14 cellular contexts compared by ENCODE assay signal in genomic region chr20:16707674-16708073, GRCh38.
DNase-seq lines count a peak whose midpoint lies in the region; ATAC-seq and TF ChIP-seq lines count a peak whose summit lies in the region.
"Had no signal": no experiment of that assay in that cellular context is flagged by ENCODE, and none has a peak within 500 bp of the region (broad histone marks: within the 10 kb centered on the region; RNA-seq: fewer than 3 reads in every experiment).

No MANE protein-coding gene starts in this region.

- peaks cover 11% of the 10 kb centered on the region for H3K27me3 ChIP-seq in RWPE2 (ENCODE audit: insufficient read depth, poor library complexity, severe bottlenecking)
- H3K27me3 ChIP-seq: suprapubic skin had no signal

- H3K4me1 ChIP-seq in RWPE2 (ENCODE audit: insufficient read depth, poor library complexity, severe bottlenecking) = no peaks in the 10 kb centered on the region
- H3K4me1 ChIP-seq: SJCRH30, suprapubic skin had no signal

- no peak overlapping the region for H3K27ac ChIP-seq in RWPE2 (ENCODE audit: poor library complexity, severe bottlenecking)
- H3K27ac ChIP-seq: SJCRH30, suprapubic skin had no signal

- DNase-seq in RWPE2 (ENCODE audit: low spot score) (no peak), SKM-1 (lab: John Stamatoyannopoulos, UW; ENCODE audit: unreplicated experiment) (no peak), NCI-H2081 treated with DMSO at 0.1 percent for 48 hours (lab: John Stamatoyannopoulos, UW) (no peak), NK-92 (lab: John Stamatoyannopoulos, UW; ENCODE audit: unreplicated experiment) (no peak)
- DNase-seq in stimulated activated CD4-positive, alpha-beta T cell treated with anti-CD3 and anti-CD28 coated beads, Interleukin-2, amount 100 ng/mL, for 48 hours = no peak
- DNase-seq: NCI-H1092 treated with DMSO at 0.1 percent for 48 hours, NCI-H526, SJCRH30 had no signal

- no peak overlapping the region for H3K4me3 ChIP-seq in RWPE2 (ENCODE audit: severe bottlenecking)
- H3K4me3 ChIP-seq: lung, SJCRH30, suprapubic skin had no signal

- no peak for TF ChIP-seq CTCF in RWPE2 (IDR thresholded peaks at IDR 0.05; ENCODE audit: poor library complexity, severe bottlenecking)

- H3K36me3 ChIP-seq in RWPE2 (ENCODE audit: low read depth) = no peaks in the 10 kb centered on the region
- H3K36me3 ChIP-seq: SJCRH30, suprapubic skin had no signal

- H3K9me3 ChIP-seq in RWPE2 (ENCODE audit: severe bottlenecking) = no peaks in the 10 kb centered on the region
- H3K9me3 ChIP-seq: SJCRH30, suprapubic skin had no signal

- ATAC-seq in GM18511 (IDR thresholded peaks at IDR 0.05; ENCODE audit: unreplicated experiment) = peak; percentile 63
- ATAC-seq in GM21576 (IDR thresholded peaks at IDR 0.05; ENCODE audit: unreplicated experiment) = peak; percentile 73
- ATAC-seq in HG03378 (IDR thresholded peaks at IDR 0.05; ENCODE audit: unreplicated experiment) = peak; percentile 63
- ATAC-seq in RWPE2 (ENCODE audit: low read depth) = peak; percentile 49; the same call in 1 of the 3 replicates
- ATAC-seq: HepG2 had no signal
